Comparison of ENCODE assay signal across 23 cellular contexts in genomic region chr5:142833517-142834446, GRCh38.
DNase-seq lines count a peak whose midpoint lies in the region; ATAC-seq and TF ChIP-seq lines count a peak whose summit lies in the region.
"Had no signal": no experiment of that assay in that cellular context is flagged by ENCODE, and none has a peak within 500 bp of the region (broad histone marks: within the 10 kb centered on the region; RNA-seq: fewer than 3 reads in every experiment).

No MANE protein-coding gene starts in this region.

- DNase-seq in Caco-2 (peak; percentile 80 to 85), left colon (no peak), AML-193 (lab: John Stamatoyannopoulos, UW) (no peak)
- DNase-seq in activated T-helper 1 cell treated with anti-CD3 and anti-CD28 coated beads, Interleukin-12 subunit alpha, Interleukin-12 subunit beta, Interleukin-2, Interleukin-4 antibody, amounts not matched to agents 30 ng/mL and 10 ng/mL and 1 ng/mL, durations not matched to agents 14 hours and 24 hours and 36 hours (ENCODE audit: low spot score) = no peak
- DNase-seq in NK-92 treated with Interleukin-12 subunit alpha and Interleukin-12 subunit beta, amount 100 ng/mL, for 24 hours (lab: John Stamatoyannopoulos, UW) = no peak
- DNase-seq in CD8-positive, alpha-beta T cell = no peak
- DNase-seq: DND-41, Karpas-422, MV-4-11, NCI-H1694 treated with DMSO at 0.1 percent for 48 hours, NCI-H2081 treated with DMSO at 0.1 percent for 48 hours, NCI-H2171 treated with DMSO at 0.1 percent for 48 hours, NCI-H526, OCI-M1 had no signal

- intact Hi-C loops in Caco-2 (cut with micrococcal nuclease; ENCODE audit: unreplicated experiment) (loop anchor here (1.0 kb wide), 5 partner anchors 12 to 63 kb away; partner anchors contain the start of gene ARHGAP26), left colon (cut with DNase I, micrococcal nuclease) (no loop called here)
- intact Hi-C loops in activated T-helper 1 cell treated with anti-CD3 and anti-CD28 coated beads, Interleukin-12 subunit alpha, Interleukin-12 subunit beta, Interleukin-2, Interleukin-4 antibody, amounts not matched to agents 30 ng/mL and 10 ng/mL and 1 ng/mL, durations not matched to agents 14 hours and 24 hours and 36 hours (cut with micrococcal nuclease) = no loop called here
- intact Hi-C loops in CD8-positive, alpha-beta T cell (cut with DNase I, micrococcal nuclease) = no loop called here

- CTCF ChIA-PET in Caco-2 (lab: Charles Lee) = no interaction called here
- CTCF ChIA-PET in CD8-positive, alpha-beta T cell (lab: Charles Lee) = interaction anchor here (0.7 to 1.4 kb wide), 5 partner anchors 11 to 772 kb away, joined by 3 to 4 read pairs (median 4); no protein-coding TSS in a partner anchor

- BruUV-seq in Caco-2 (replicated peaks; lab: Mats Ljungman, UMichigan) = TSS peak; percentile 75

- peaks cover 61% of the 10 kb centered on the region for H3K4me1 Mint-ChIP-seq in Caco-2 (ENCODE audit: low read depth, unreplicated experiment)
- peaks cover 29% of the 10 kb centered on the region for H3K4me1 Mint-ChIP-seq in activated T-helper 1 cell treated with anti-CD3 and anti-CD28 coated beads, Interleukin-12 subunit alpha, Interleukin-12 subunit beta, Interleukin-2, Interleukin-4 antibody, amounts not matched to agents 30 ng/mL and 10 ng/mL and 1 ng/mL, durations not matched to agents 14 hours and 24 hours and 36 hours (ENCODE audit: low read depth)
- H3K4me1 Mint-ChIP-seq in CD8-positive, alpha-beta T cell (ENCODE audit: low read depth) = peaks cover 71% of the 10 kb centered on the region
- H3K4me1 Mint-ChIP-seq: IgD-negative memory B cell had no signal

- H3K9ac ChIP-seq in rectal smooth muscle tissue (ENCODE audit: low read length) = no peak overlapping the region

- no peaks in the 10 kb centered on the region for H3K9me3 ChIP-seq in Caco-2
- no peaks in the 10 kb centered on the region for H3K9me3 ChIP-seq in CD8-positive, alpha-beta T cell (ENCODE audit: low read length)
- H3K9me3 ChIP-seq: HAP-1, SJSA1 had no signal

- H3K27me3 Mint-ChIP-seq in Caco-2 (ENCODE audit: insufficient read depth, unreplicated experiment) = no peaks in the 10 kb centered on the region
- H3K27me3 Mint-ChIP-seq in activated T-helper 1 cell treated with anti-CD3 and anti-CD28 coated beads, Interleukin-12 subunit alpha, Interleukin-12 subunit beta, Interleukin-2, Interleukin-4 antibody, amounts not matched to agents 30 ng/mL and 10 ng/mL and 1 ng/mL, durations not matched to agents 14 hours and 24 hours and 36 hours (ENCODE audit: insufficient read depth) = peaks cover 2% of the 10 kb centered on the region
- no peaks in the 10 kb centered on the region for H3K27me3 Mint-ChIP-seq in CD8-positive, alpha-beta T cell (ENCODE audit: low read depth)
- H3K27me3 Mint-ChIP-seq: IgD-negative memory B cell had no signal

- H3K36me3 ChIP-seq in Caco-2 (ENCODE audit: control insufficient read depth, insufficient read depth, low read length) (no peaks in the 10 kb centered on the region), rectal smooth muscle tissue (ENCODE audit: control insufficient read depth, insufficient read depth, low read length) (no peaks in the 10 kb centered on the region)
- H3K36me3 ChIP-seq in CD8-positive, alpha-beta T cell (ENCODE audit: insufficient read depth, low read length) = no peaks in the 10 kb centered on the region
- H3K36me3 ChIP-seq: HAP-1, SJSA1 had no signal

- POLR2A ChIA-PET in Caco-2 (lab: Charles Lee) = interaction anchor here (0.6 kb wide), 2 partner anchors 10 to 13 kb away, joined by 3 read pairs; no protein-coding TSS in a partner anchor
- POLR2A ChIA-PET in CD8-positive, alpha-beta T cell (lab: Charles Lee) = no interaction called here

- peak overlapping the region; percentile 68 for H3K4me3 Mint-ChIP-seq in Caco-2 (ENCODE audit: unreplicated experiment)
- no peak overlapping the region for H3K4me3 Mint-ChIP-seq in activated T-helper 1 cell treated with anti-CD3 and anti-CD28 coated beads, Interleukin-12 subunit alpha, Interleukin-12 subunit beta, Interleukin-2, Interleukin-4 antibody, amounts not matched to agents 30 ng/mL and 10 ng/mL and 1 ng/mL, durations not matched to agents 14 hours and 24 hours and 36 hours
- no peak overlapping the region for H3K4me3 Mint-ChIP-seq in CD8-positive, alpha-beta T cell
- H3K4me3 Mint-ChIP-seq: B cell, CD14-positive monocyte, GM23338, IgD-negative memory B cell had no signal

- H3K4me1 ChIP-seq in Caco-2 = peaks cover 67% of the 10 kb centered on the region
- H3K4me1 ChIP-seq in rectal smooth muscle tissue (ENCODE audit: control insufficient read depth, insufficient read depth, low read length) = peaks cover 37% of the 10 kb centered on the region
- no peaks in the 10 kb centered on the region for H3K4me1 ChIP-seq in CD8-positive, alpha-beta T cell (ENCODE audit: insufficient read depth, low read length)
- H3K4me1 ChIP-seq: HAP-1 had no signal

- peak overlapping the region; percentile 65 for H3K27ac Mint-ChIP-seq in Caco-2 (ENCODE audit: unreplicated experiment)
- H3K27ac Mint-ChIP-seq in activated T-helper 1 cell treated with anti-CD3 and anti-CD28 coated beads, Interleukin-12 subunit alpha, Interleukin-12 subunit beta, Interleukin-2, Interleukin-4 antibody, amounts not matched to agents 30 ng/mL and 10 ng/mL and 1 ng/mL, durations not matched to agents 14 hours and 24 hours and 36 hours = peak overlapping the region; percentile 11
- no peak overlapping the region for H3K27ac Mint-ChIP-seq in CD8-positive, alpha-beta T cell
- H3K27ac Mint-ChIP-seq: B cell, GM23338, IgD-negative memory B cell had no signal

- ATAC-seq in left colon (peak; percentile 68), GM19351 (IDR thresholded peaks at IDR 0.05; ENCODE audit: unreplicated experiment) (no peak)
- no peak for ATAC-seq in CD8-positive, alpha-beta T cell
- ATAC-seq: GM23338, Right ventricle myocardium inferior had no signal

- peaks cover 5% of the 10 kb centered on the region for H3K9me3 Mint-ChIP-seq in Caco-2 (ENCODE audit: unreplicated experiment)
- no peaks in the 10 kb centered on the region for H3K9me3 Mint-ChIP-seq in activated T-helper 1 cell treated with anti-CD3 and anti-CD28 coated beads, Interleukin-12 subunit alpha, Interleukin-12 subunit beta, Interleukin-2, Interleukin-4 antibody, amounts not matched to agents 30 ng/mL and 10 ng/mL and 1 ng/mL, durations not matched to agents 14 hours and 24 hours and 36 hours
- no peaks in the 10 kb centered on the region for H3K9me3 Mint-ChIP-seq in CD8-positive, alpha-beta T cell
- H3K9me3 Mint-ChIP-seq: CD14-positive monocyte, GM23338 had no signal

- no peak for TF ChIP-seq CTCF in Caco-2 (IDR thresholded peaks at IDR 0.05; ENCODE audit: insufficient read depth in 1 of 2, low read depth in 1 of 2, low read length in 1 of 2, severe bottlenecking in 1 of 2, unreplicated experiment in 1 of 2)
- TF ChIP-seq CTCF in CD8-positive, alpha-beta T cell (IDR thresholded peaks at IDR 0.05) = no peak

- H3K27me3 ChIP-seq in Caco-2 (replicated peaks; ENCODE audit: control insufficient read depth, insufficient read depth, low read length) (no peaks in the 10 kb centered on the region), rectal smooth muscle tissue (ENCODE audit: control insufficient read depth, insufficient read depth, low read length) (no peaks in the 10 kb centered on the region)
- no peaks in the 10 kb centered on the region for H3K27me3 ChIP-seq in CD8-positive, alpha-beta T cell (ENCODE audit: insufficient read depth, low read length)
- H3K27me3 ChIP-seq: SJSA1 had no signal

- peak overlapping the region; percentile 22 for H3K27ac ChIP-seq in rectal smooth muscle tissue (ENCODE audit: low read depth, low read length)
- no peak overlapping the region for H3K27ac ChIP-seq in CD8-positive, alpha-beta T cell (ENCODE audit: low read depth, low read length)
- H3K27ac ChIP-seq: SJSA1 had no signal

- H3K4me3 ChIP-seq in Caco-2 (ENCODE audit: low read depth, low read length) = peak overlapping the region; percentile 22
- no peak overlapping the region for H3K4me3 ChIP-seq in rectal smooth muscle tissue (ENCODE audit: low read length)
- no peak overlapping the region for H3K4me3 ChIP-seq in CD8-positive, alpha-beta T cell (ENCODE audit: low read depth, low read length)
- H3K4me3 ChIP-seq: GM23338, HAP-1, SJSA1 had no signal

- peaks cover 14% of the 10 kb centered on the region for H3K36me3 Mint-ChIP-seq in Caco-2 (ENCODE audit: insufficient read depth, unreplicated experiment)
- peaks cover 6% of the 10 kb centered on the region for H3K36me3 Mint-ChIP-seq in activated T-helper 1 cell treated with anti-CD3 and anti-CD28 coated beads, Interleukin-12 subunit alpha, Interleukin-12 subunit beta, Interleukin-2, Interleukin-4 antibody, amounts not matched to agents 30 ng/mL and 10 ng/mL and 1 ng/mL, durations not matched to agents 14 hours and 24 hours and 36 hours (ENCODE audit: low read depth)
- H3K36me3 Mint-ChIP-seq in CD8-positive, alpha-beta T cell = no peaks in the 10 kb centered on the region

Comparison
In these comparisons a context has a peak if more than half of its experiments do, and no peak if none do; other contexts are left out.
1. DNase-seq: peak in Caco-2 (2 of 2); none in activated T-helper 1 cell treated with anti-CD3 and anti-CD28 coated beads, Interleukin-12 subunit alpha, Interleukin-12 subunit beta, Interleukin-2, Interleukin-4 antibody, amounts not matched to agents 30 ng/mL and 10 ng/mL and 1 ng/mL, durations not matched to agents 14 hours and 24 hours and 36 hours (single experiment), left colon (0 of 2), NK-92 treated with Interleukin-12 subunit alpha and Interleukin-12 subunit beta, amount 100 ng/mL, for 24 hours (single experiment), CD8-positive, alpha-beta T cell (0 of 7) and AML-193 (0 of 2).